In genomic region chr7:112938895-112939588, GRCh38 we compare ENCODE assay signal across 8 cellular contexts.
DNase-seq lines count a peak whose midpoint lies in the region; ATAC-seq and TF ChIP-seq lines count a peak whose summit lies in the region.

No MANE protein-coding gene starts in this region.

- H3K36me3 ChIP-seq in HAP-1 (replicated peaks): no peaks in the 10 kb centered on the region
- H3K36me3 ChIP-seq in NT2/D1 (ENCODE audit: insufficient read depth, insufficient read length, low read length): no peaks in the 10 kb centered on the region
- no peaks in the 10 kb centered on the region for H3K36me3 ChIP-seq in parathyroid adenoma (ENCODE audit: control insufficient read depth, insufficient read depth, low read length)

- H3K4me3 ChIP-seq in HAP-1 (peak overlapping the region; percentile 87), NT2/D1 (ENCODE audit: insufficient read length, low read depth) (peak overlapping the region; percentile 89), parathyroid adenoma (ENCODE audit: low read depth, low read length) (peak overlapping the region; percentile 92)

- in situ Hi-C loops in Caki2 (cut with HindIII; ENCODE audit: low pct_unique_long_range_greater_than_20kb, low sequenced_read_pairs) (no loop called here), HAP-1 (cut with MboI; ENCODE audit: low sequenced_read_pairs) (no loop called here)

- H3K9ac ChIP-seq in NT2/D1 (ENCODE audit: insufficient read length, low read depth): peak overlapping the region; percentile 76
- H3K9ac ChIP-seq in parathyroid adenoma: peak overlapping the region; percentile 49

- intact Hi-C loops in left ventricle myocardium superior (cut with micrococcal nuclease): no loop called here

- peak; percentile 23 for ATAC-seq in left ventricle myocardium superior
- no peak for ATAC-seq in HG03039 (IDR thresholded peaks at IDR 0.05; ENCODE audit: unreplicated experiment)

- H3K27me3 ChIP-seq in HAP-1 (ENCODE audit: low read depth): no peaks in the 10 kb centered on the region
- H3K27me3 ChIP-seq in NT2/D1 (ENCODE audit: insufficient read depth, insufficient read length): no peaks in the 10 kb centered on the region
- no peaks in the 10 kb centered on the region for H3K27me3 ChIP-seq in parathyroid adenoma (ENCODE audit: control insufficient read depth, insufficient read depth, low read length)

- H3K4me1 ChIP-seq in HAP-1 (peaks cover 16% of the 10 kb centered on the region), NT2/D1 (ENCODE audit: insufficient read depth, insufficient read length) (no peaks in the 10 kb centered on the region), parathyroid adenoma (peaks cover 4% of the 10 kb centered on the region)

- H3K79me2 ChIP-seq in parathyroid adenoma: peaks cover 32% of the 10 kb centered on the region

- peak overlapping the region; percentile 82 for H3K4me2 ChIP-seq in parathyroid adenoma (ENCODE audit: low read length)

- TF ChIP-seq CTCF in parathyroid adenoma (IDR thresholded peaks at IDR 0.05): no peak

- H3K9me3 ChIP-seq in HAP-1 (no peaks in the 10 kb centered on the region), NT2/D1 (ENCODE audit: insufficient read depth, low read length) (no peaks in the 10 kb centered on the region), parathyroid adenoma (ENCODE audit: control insufficient read depth, low read length) (no peaks in the 10 kb centered on the region)

- peak overlapping the region; percentile 56 for H3K27ac ChIP-seq in parathyroid adenoma

- peak overlapping the region; percentile 97 for H2AFZ ChIP-seq in parathyroid adenoma

- DNase-seq in Caki2 (ENCODE audit: low read depth): peak; percentile 24
- peak; percentile 40 to 69 for DNase-seq in HAP-1 (ENCODE audit: low spot score in 2 of 2)
- DNase-seq in NT2/D1 (ENCODE audit: low read depth, low spot score): peak; percentile 44
- DNase-seq in amniotic stem cell (lab: John Stamatoyannopoulos, UW): peak; percentile 13
- DNase-seq in left ventricle myocardium superior: peak; percentile 31
- DNase-seq in LoVo (ENCODE audit: low spot score): no peak
